11 cellular contexts compared by ENCODE assay signal in the genomic region with DNA sequence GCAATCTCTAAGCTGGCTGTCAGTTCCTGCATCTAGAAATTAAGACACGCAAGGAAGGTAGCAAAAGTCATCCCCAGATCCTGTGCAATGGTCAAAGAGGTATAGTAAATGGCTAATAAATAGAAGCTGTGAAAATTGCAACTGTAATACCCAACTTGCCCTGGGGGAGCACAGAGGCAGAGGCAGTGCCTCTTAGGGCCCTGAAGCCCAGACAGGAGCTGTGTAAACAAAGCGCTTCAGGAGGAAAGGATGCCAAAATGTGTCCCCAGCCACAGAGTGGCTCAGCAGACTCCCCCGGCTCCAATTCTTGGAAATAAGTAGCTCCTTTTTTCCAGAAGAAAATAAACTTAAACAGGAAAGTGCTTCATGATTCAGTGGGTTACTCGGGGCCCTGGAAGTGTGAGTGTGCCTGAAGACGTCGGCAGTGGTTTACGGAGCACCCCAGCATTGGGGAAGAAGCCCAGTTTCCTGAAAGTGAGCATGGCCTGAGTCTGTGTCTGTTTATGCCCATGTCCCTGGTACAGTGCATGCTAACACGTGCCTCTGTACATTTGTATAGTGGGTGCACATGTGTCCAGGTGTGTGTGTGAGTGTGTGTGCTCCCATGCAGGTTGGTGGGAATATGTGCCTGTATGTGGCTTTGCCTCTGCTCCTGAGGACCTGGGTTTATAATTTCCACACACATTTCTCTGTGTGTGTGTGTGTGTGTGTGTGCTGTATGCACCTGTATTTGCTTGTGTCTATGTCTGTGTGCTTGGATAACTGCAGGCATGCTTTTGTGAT.
DNase-seq lines count a peak whose midpoint lies in the region; ATAC-seq and TF ChIP-seq lines count a peak whose summit lies in the region.
"Had no signal": no experiment of that assay in that cellular context is flagged by ENCODE, and none has a peak within 500 bp of the region (broad histone marks: within the 10 kb centered on the region; RNA-seq: fewer than 3 reads in every experiment).

No MANE protein-coding gene starts in this region.

- H3K18ac ChIP-seq in mesenchymal stem cell (ENCODE audit: low read depth in 1 of 2, low read length in 2 of 2): peak overlapping the region in 1 of 2 experiments; percentile 35

- H2BK5ac ChIP-seq in mesenchymal stem cell (ENCODE audit: low read depth, low read length, poor library complexity, severe bottlenecking): no peak overlapping the region

- no peaks in the 10 kb centered on the region for H4K20me1 ChIP-seq in KMS-11 (ENCODE audit: insufficient read depth)

- H4K8ac ChIP-seq in mesenchymal stem cell (ENCODE audit: low read length): peak overlapping the region; percentile 12

- no peaks in the 10 kb centered on the region for H3K9me3 Mint-ChIP-seq in Caco-2 (ENCODE audit: unreplicated experiment)
- H3K9me3 Mint-ChIP-seq: activated T-cell treated with anti-CD3 and anti-CD28 coated beads, Interleukin-2, amount 50 U/mL, for 4 hours had no signal

- DNase-seq in Caco-2: peak in 1 of 2 experiments; percentile 52
- DNase-seq in choroid plexus epithelial cell (ENCODE audit: low read depth): peak; percentile 63
- peak; percentile 25 for DNase-seq in mesenchymal stem cell
- DNase-seq in D341Med (ENCODE audit: low spot score): no peak
- DNase-seq in T1000 (lab: John Stamatoyannopoulos, UW): no peak
- DNase-seq in activated CD8-positive, alpha-beta memory T cell treated with anti-CD3 and anti-CD28 coated beads, Interleukin-2, amount 50 U/mL, for 48 hours: no peak
- DNase-seq: activated T-cell treated with anti-CD3 and anti-CD28 coated beads, Interleukin-2, amount 50 U/mL, for 4 hours; caudate nucleus; sigmoid colon had no signal

- intact Hi-C loops in Caco-2 (cut with micrococcal nuclease; ENCODE audit: unreplicated experiment): loop anchor here (10.0 kb wide), 2 partner anchors 178 to 242 kb away; a partner anchor contains a TSS

- no peaks in the 10 kb centered on the region for H3K36me3 Mint-ChIP-seq in Caco-2 (ENCODE audit: insufficient read depth, unreplicated experiment)

- no peak overlapping the region for H3K4me3 ChIP-seq in Caco-2 (ENCODE audit: low read depth, low read length)
- no peak overlapping the region for H3K4me3 ChIP-seq in KMS-11 (IDR thresholded peaks at IDR 0.05; ENCODE audit: insufficient read depth, low read depth, low read length)
- H3K4me3 ChIP-seq in choroid plexus epithelial cell (ENCODE audit: low read depth, low read length): no peak overlapping the region
- no peak overlapping the region for H3K4me3 ChIP-seq in mesenchymal stem cell (ENCODE audit: insufficient read depth in 1 of 2, low read depth in 1 of 2, low read length in 2 of 2)
- H3K4me3 ChIP-seq: sigmoid colon had no signal

- H2BK15ac ChIP-seq in mesenchymal stem cell (ENCODE audit: low read depth, poor library complexity, severe bottlenecking): no peak overlapping the region

- H3K27ac ChIP-seq in KMS-11: no peak overlapping the region
- H3K27ac ChIP-seq in mesenchymal stem cell (ENCODE audit: low read length, poor library complexity, severe bottlenecking): no peak overlapping the region
- H3K27ac ChIP-seq: sigmoid colon had no signal

- no peaks in the 10 kb centered on the region for H3K4me1 Mint-ChIP-seq in Caco-2 (ENCODE audit: low read depth, unreplicated experiment)

- H3K4me1 ChIP-seq in Caco-2 (no peaks in the 10 kb centered on the region; the same call in 1 of the 2 replicates), KMS-11 (ENCODE audit: low read depth, poor library complexity, severe bottlenecking) (no peaks in the 10 kb centered on the region), mesenchymal stem cell (ENCODE audit: control insufficient read depth, insufficient read depth, low read depth, low read length) (no peaks in the 10 kb centered on the region)
- H3K4me1 ChIP-seq: sigmoid colon had no signal

- H4K91ac ChIP-seq in mesenchymal stem cell (ENCODE audit: low read length): peak overlapping the region; percentile 18

- peak overlapping the region in 1 of 2 experiments; percentile 46 for H3K14ac ChIP-seq in mesenchymal stem cell (ENCODE audit: low read length in 2 of 2)

- H3K23ac ChIP-seq in mesenchymal stem cell (ENCODE audit: low read length in 2 of 2): no peak overlapping the region

- no TSS peak for BruUV-seq in Caco-2 (replicated peaks; lab: Mats Ljungman, UMichigan)

- no peak for ATAC-seq in GM19328 (IDR thresholded peaks at IDR 0.05; ENCODE audit: unreplicated experiment)
- ATAC-seq: activated T-cell treated with anti-CD3 and anti-CD28 coated beads, Interleukin-2, amount 50 U/mL, for 4 hours had no signal

- no peak overlapping the region for H2BK120ac ChIP-seq in mesenchymal stem cell (ENCODE audit: low read depth, low read length)

- no peak overlapping the region for H3K4ac ChIP-seq in mesenchymal stem cell (ENCODE audit: low read depth in 1 of 2, low read length in 2 of 2)

- H3K36me3 ChIP-seq in Caco-2 (ENCODE audit: control insufficient read depth, insufficient read depth, low read length) (no peaks in the 10 kb centered on the region), KMS-11 (ENCODE audit: insufficient read depth) (no peaks in the 10 kb centered on the region), mesenchymal stem cell (ENCODE audit: control insufficient read depth in 1 of 2, insufficient read depth in 2 of 2, low read depth in 1 of 2, low read length in 2 of 2) (no peaks in the 10 kb centered on the region)
- H3K36me3 ChIP-seq: sigmoid colon had no signal

- no peak overlapping the region for H2AK5ac ChIP-seq in mesenchymal stem cell (ENCODE audit: low read length, severe bottlenecking)

- no peak overlapping the region for H3K9ac ChIP-seq in KMS-11
- H3K9ac ChIP-seq in mesenchymal stem cell (ENCODE audit: low read length): no peak overlapping the region

- 58% methylated on average over 8 of the region's 8 CpGs for WGBS in mesenchymal stem cell

- TF ChIP-seq CTCF in Caco-2 (IDR thresholded peaks at IDR 0.05; ENCODE audit: insufficient read depth in 1 of 2, low read depth in 1 of 2, low read length in 1 of 2, severe bottlenecking in 1 of 2, unreplicated experiment in 1 of 2) (peak; percentile 48 to 56), KMS-11 (conservative IDR thresholded peaks at IDR 0.05; ENCODE audit: low read depth, low read length) (0 out of 2 replicates have a peak, but pooled peaks have one; percentile 20), choroid plexus epithelial cell (conservative IDR thresholded peaks at IDR 0.05; ENCODE audit: low read depth, low read length) (peak; percentile 71)

- no peak overlapping the region for H2BK12ac ChIP-seq in mesenchymal stem cell (ENCODE audit: low read length in 2 of 2)

- H3K4me2 ChIP-seq in KMS-11 (no peak overlapping the region), mesenchymal stem cell (ENCODE audit: low read length, poor library complexity, severe bottlenecking) (no peak overlapping the region)

- CTCF ChIA-PET in Caco-2 (lab: Charles Lee): interaction anchor here (0.5 kb wide), 2 partner anchors 9 to 1353 kb away, joined by 3 to 4 read pairs; no protein-coding TSS in a partner anchor

- H3K27ac Mint-ChIP-seq in Caco-2 (ENCODE audit: unreplicated experiment): no peak overlapping the region

- H3K79me1 ChIP-seq in mesenchymal stem cell (replicated peaks; ENCODE audit: low read length, poor library complexity, severe bottlenecking): no peaks in the 10 kb centered on the region

- H3K4me3 Mint-ChIP-seq in Caco-2 (ENCODE audit: unreplicated experiment): no peak overlapping the region
- H3K4me3 Mint-ChIP-seq: activated T-cell treated with anti-CD3 and anti-CD28 coated beads, Interleukin-2, amount 50 U/mL, for 4 hours had no signal

- POLR2A ChIA-PET in Caco-2 (lab: Charles Lee): no interaction called here

- no peaks in the 10 kb centered on the region for H3K27me3 Mint-ChIP-seq in Caco-2 (ENCODE audit: insufficient read depth, unreplicated experiment)

- no peak overlapping the region for H2AFZ ChIP-seq in KMS-11 (ENCODE audit: low read depth)
- no peak overlapping the region for H2AFZ ChIP-seq in mesenchymal stem cell (ENCODE audit: low read depth, low read length)

- no peaks in the 10 kb centered on the region for H3K79me2 ChIP-seq in KMS-11 (ENCODE audit: insufficient read depth, low read depth)

- H3K9me3 ChIP-seq in Caco-2 (no peaks in the 10 kb centered on the region), mesenchymal stem cell (ENCODE audit: control insufficient read depth, low read length) (no peaks in the 10 kb centered on the region)
- H3K9me3 ChIP-seq: sigmoid colon had no signal

- H3K27me3 ChIP-seq in Caco-2 (replicated peaks; ENCODE audit: control insufficient read depth, insufficient read depth, low read length) (no peaks in the 10 kb centered on the region; the same call in 1 of the 2 replicates), KMS-11 (ENCODE audit: insufficient read depth, low read depth) (no peaks in the 10 kb centered on the region), mesenchymal stem cell (ENCODE audit: control insufficient read depth in 1 of 2, insufficient read depth in 1 of 2, low read length in 2 of 2) (peaks cover 0 to 4% of the 10 kb centered on the region in 2 experiments)
- H3K27me3 ChIP-seq: sigmoid colon had no signal

Comparison
In these comparisons a context has a peak if more than half of its experiments do, and no peak if none do; other contexts are left out.
1. DNase-seq: peak in choroid plexus epithelial cell (single experiment) and mesenchymal stem cell (single experiment); none in D341Med (single experiment), T1000 (single experiment) and activated CD8-positive, alpha-beta memory T cell treated with anti-CD3 and anti-CD28 coated beads, Interleukin-2, amount 50 U/mL, for 48 hours (single experiment).
2. CTCF ChIP-seq: peak in every context shown above with its lines; median percentile 71 in choroid plexus epithelial cell; 52 in Caco-2; 20 in KMS-11.